Comparison of ENCODE assay signal across 18 cellular contexts in genomic region chr1:18743233-18743632, GRCh38.
"Had no signal": no experiment of that assay in that cellular context is flagged by ENCODE, and none has a peak within 500 bp of the region (broad histone marks: within the 10 kb centered on the region; RNA-seq: fewer than 3 reads in every experiment).

No MANE protein-coding gene starts in this region.

- H3K27ac ChIP-seq: breast epithelium, dorsolateral prefrontal cortex, esophagus squamous epithelium, ovary, thoracic aorta had no signal

- H3K4me1 Mint-ChIP-seq: stimulated activated naive CD8-positive, alpha-beta T cell treated with anti-CD3 and anti-CD28 coated beads, Interleukin-15, amount 100 ng/mL, for 72 hours had no signal

- H3K36me3 ChIP-seq: breast epithelium, esophagus squamous epithelium, ovary, thoracic aorta had no signal

- DNase-seq: activated CD8-positive, alpha-beta memory T cell treated with anti-CD3 and anti-CD28 coated beads, Interleukin-2, amount 50 U/mL, for 4 hours; activated CD8-positive, alpha-beta T cell treated with anti-CD3 and anti-CD28 coated beads for 36 hours; activated gamma-delta T cell treated with Interleukin-2 at 50 U/mL for 16 hours; activated T-cell treated with anti-CD3 and anti-CD28 coated beads, Interleukin-2, amount 50 U/mL, for 72 hours; dorsolateral prefrontal cortex; esophagus squamous epithelium; foreskin fibroblast; glutamatergic neuron; kidney; left ventricle myocardium superior; mesenchymal stem cell; nephron progenitor cell; ovary; stimulated activated CD4-positive, alpha-beta T cell treated with anti-CD3 and anti-CD28 coated beads, Interleukin-4, amount 100 ng/mL, for 24 hours; stimulated activated naive CD8-positive, alpha-beta T cell treated with anti-CD3 and anti-CD28 coated beads, Interleukin-15, amount 100 ng/mL, for 72 hours had no signal

- H3K27ac Mint-ChIP-seq: activated CD8-positive, alpha-beta T cell treated with anti-CD3 and anti-CD28 coated beads for 36 hours; activated T-cell treated with anti-CD3 and anti-CD28 coated beads, Interleukin-2, amount 50 U/mL, for 72 hours; nephron progenitor cell; stimulated activated naive CD8-positive, alpha-beta T cell treated with anti-CD3 and anti-CD28 coated beads, Interleukin-15, amount 100 ng/mL, for 72 hours; T-helper 2 cell treated with Interferon-gamma antibody and Interleukin-4, amounts not matched to agents 5 μg/mL and 100 μg/mL, for 36 hours had no signal

- H3K4me1 ChIP-seq: breast epithelium, esophagus squamous epithelium had no signal

- ATAC-seq: activated CD8-positive, alpha-beta T cell treated with anti-CD3 and anti-CD28 coated beads for 36 hours; activated T-cell treated with anti-CD3 and anti-CD28 coated beads, Interleukin-2, amount 50 U/mL, for 72 hours; left ventricle myocardium superior; stimulated activated naive CD8-positive, alpha-beta T cell treated with anti-CD3 and anti-CD28 coated beads, Interleukin-15, amount 100 ng/mL, for 72 hours had no signal

- H3K4me3 ChIP-seq: breast epithelium, dorsolateral prefrontal cortex, esophagus squamous epithelium, ovary, thoracic aorta had no signal

- H3K4me3 Mint-ChIP-seq: activated CD8-positive, alpha-beta T cell treated with anti-CD3 and anti-CD28 coated beads for 36 hours; activated T-cell treated with anti-CD3 and anti-CD28 coated beads, Interleukin-2, amount 50 U/mL, for 72 hours; nephron progenitor cell; stimulated activated naive CD8-positive, alpha-beta T cell treated with anti-CD3 and anti-CD28 coated beads, Interleukin-15, amount 100 ng/mL, for 72 hours; T-helper 2 cell treated with Interferon-gamma antibody and Interleukin-4, amounts not matched to agents 5 μg/mL and 100 μg/mL, for 36 hours had no signal

- H3K27me3 ChIP-seq: ovary had no signal

- H3K9me3 ChIP-seq: breast epithelium, esophagus squamous epithelium, ovary, thoracic aorta had no signal

- H3K9me3 Mint-ChIP-seq: activated CD8-positive, alpha-beta T cell treated with anti-CD3 and anti-CD28 coated beads for 36 hours; nephron progenitor cell; stimulated activated naive CD8-positive, alpha-beta T cell treated with anti-CD3 and anti-CD28 coated beads, Interleukin-15, amount 100 ng/mL, for 72 hours; T-helper 2 cell treated with Interferon-gamma antibody and Interleukin-4, amounts not matched to agents 5 μg/mL and 100 μg/mL, for 36 hours had no signal
